In the genomic region with DNA sequence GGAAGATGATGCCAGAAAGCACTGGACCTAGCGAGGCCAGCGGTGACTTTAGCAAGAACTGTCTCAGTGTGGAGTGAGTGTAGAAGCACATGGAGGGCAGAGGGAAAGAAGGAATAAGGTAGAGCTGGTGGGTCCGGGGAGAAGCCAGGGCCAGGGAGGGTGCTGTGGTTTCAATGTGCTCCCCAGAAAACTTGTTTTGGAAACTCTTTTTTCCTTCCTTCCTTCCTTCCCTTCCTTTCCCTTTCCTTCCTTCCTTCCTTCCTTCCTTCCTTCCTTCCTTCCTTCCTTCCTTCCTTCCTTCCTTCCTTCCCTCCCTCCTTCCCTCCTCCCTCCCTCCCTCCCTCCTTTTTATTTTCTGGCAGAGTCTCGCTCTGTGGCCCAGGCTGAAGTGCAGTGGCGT, we compare ENCODE assay signal across 17 cellular contexts. TPM values are rescaled to one million over a fixed set of nuclear protein-coding genes. Genes with fewer than 3 reads are reported as not detected.
DNase-seq lines count a peak whose midpoint lies in the region; ATAC-seq, FAIRE-seq and TF ChIP-seq lines count a peak whose summit lies in the region.
"Had no signal": no experiment of that assay in that cellular context is flagged by ENCODE, and none has a peak within 500 bp of the region (broad histone marks: within the 10 kb centered on the region; RNA-seq: fewer than 3 reads in every experiment).

No MANE protein-coding gene starts in this region.

- TF ChIP-seq POLR2A in HepG2 (IDR thresholded peaks at IDR 0.05; ENCODE audit: insufficient read depth in 1 of 2, low read depth in 2 of 2, low read length in 2 of 2) (no peak), right lobe of liver (IDR thresholded peaks at IDR 0.05) (no peak)

- H4K91ac ChIP-seq in mesenchymal stem cell (ENCODE audit: low read length), result no peak overlapping the region

- H3K9me3 ChIP-seq in HepG2 (ENCODE audit: low read length), result no peaks in the 10 kb centered on the region
- no peaks in the 10 kb centered on the region for H3K9me3 ChIP-seq in right lobe of liver
- H3K9me3 ChIP-seq in mesenchymal stem cell (ENCODE audit: control insufficient read depth, low read length), result peaks cover 33% of the 10 kb centered on the region
- H3K9me3 ChIP-seq in aorta (ENCODE audit: control insufficient read depth, low read length), result peaks cover 5% of the 10 kb centered on the region

- no peaks in the 10 kb centered on the region for H3K79me1 ChIP-seq in mesenchymal stem cell (replicated peaks; ENCODE audit: low read length, poor library complexity, severe bottlenecking)

- no peak for TF ChIP-seq CTCF in HepG2 (CRISPR knock-in tag; IDR thresholded peaks at IDR 0.05)
- TF ChIP-seq CTCF in right lobe of liver (IDR thresholded peaks at IDR 0.05), result no peak

- no peak overlapping the region for H2BK120ac ChIP-seq in mesenchymal stem cell (ENCODE audit: low read depth, low read length)

- CTCF ChIA-PET in HepG2 (lab: Yijun Ruan, JAX; ENCODE audit: low intra/inter-chr PET ratio, low total read pairs), result no interaction called here

- POLR2A ChIA-PET in HepG2 (lab: Yijun Ruan, JAX), result interaction anchor here (0.9 to 2.1 kb wide), 2 partner anchors 8 to 21 kb away, joined by 4 to 8 read pairs; a partner anchor contains a TSS

- DNase-seq in HepG2 (ENCODE audit: low spot score) (no peak), right lobe of liver (no peak), mesenchymal stem cell (no peak), aorta (no peak), HuH-7 (ENCODE audit: low spot score) (no peak)
- DNase-seq: CD4-positive, alpha-beta memory T cell; DMS153; DMS79; GF-D8; H9; IMR-90; KBM-7 had no signal

- in situ Hi-C loops in HepG2 (cut with HindIII; ENCODE audit: extremely low pct_ligation_motif_present, low pct_unique_long_range_greater_than_20kb), result no loop called here

- H3K4ac ChIP-seq in mesenchymal stem cell (ENCODE audit: low read depth in 1 of 2, low read length in 2 of 2), result no peak overlapping the region

- H3K4me3 ChIP-seq in HepG2 (replicated peaks in 1 of 3; ENCODE audit: insufficient read depth in 1 of 3, low read depth in 2 of 3, low read length in 3 of 3) (no peak overlapping the region), right lobe of liver (no peak overlapping the region), mesenchymal stem cell (ENCODE audit: insufficient read depth in 1 of 2, low read depth in 1 of 2, low read length in 2 of 2) (no peak overlapping the region), aorta (ENCODE audit: low read length in 2 of 2) (no peak overlapping the region)
- H3K4me3 ChIP-seq: A549, BLaER1, GM23338 had no signal

- no peak overlapping the region for H3K14ac ChIP-seq in mesenchymal stem cell (ENCODE audit: low read length in 2 of 2)

- H3K23ac ChIP-seq in mesenchymal stem cell (ENCODE audit: low read length in 2 of 2), result no peak overlapping the region

- H3K27me3 ChIP-seq in HepG2 (ENCODE audit: control insufficient read depth in 1 of 2, insufficient read depth in 2 of 2, low read length in 2 of 2), result no peaks in the 10 kb centered on the region; a peak in 1 of 5 replicates
- H3K27me3 ChIP-seq in right lobe of liver, result no peaks in the 10 kb centered on the region
- H3K27me3 ChIP-seq in mesenchymal stem cell (ENCODE audit: control insufficient read depth in 1 of 2, insufficient read depth in 1 of 2, low read length in 2 of 2), result peaks cover 29 to 33% of the 10 kb centered on the region in 2 experiments
- no peaks in the 10 kb centered on the region for H3K27me3 ChIP-seq in aorta (ENCODE audit: control insufficient read depth in 1 of 2, insufficient read depth in 2 of 2, low read length in 1 of 2)

- peaks cover 23% of the 10 kb centered on the region for H3K4me1 ChIP-seq in HepG2 (ENCODE audit: insufficient read depth, low read length)
- H3K4me1 ChIP-seq in right lobe of liver, result peaks cover 0 to 22% (median 7%) of the 10 kb centered on the region in 4 donors
- no peaks in the 10 kb centered on the region for H3K4me1 ChIP-seq in mesenchymal stem cell (ENCODE audit: control insufficient read depth, insufficient read depth, low read depth, low read length)
- no peaks in the 10 kb centered on the region for H3K4me1 ChIP-seq in aorta (ENCODE audit: control insufficient read depth in 1 of 2, insufficient read depth in 2 of 2, low read length in 2 of 2)
- H3K4me1 ChIP-seq: A549, BLaER1 had no signal

- no peak overlapping the region for H3K18ac ChIP-seq in mesenchymal stem cell (ENCODE audit: low read depth in 1 of 2, low read length in 2 of 2)

- H2BK15ac ChIP-seq in mesenchymal stem cell (ENCODE audit: low read depth, poor library complexity, severe bottlenecking), result no peak overlapping the region

- TF ChIP-seq EP300 in HepG2 (IDR thresholded peaks at IDR 0.05; ENCODE audit: low read depth in 2 of 2, low read length in 2 of 2) (no peak), HepG2 (CRISPR knock-in tag; IDR thresholded peaks at IDR 0.05; ENCODE audit: borderline replicate concordance) (no peak)

- H2AFZ ChIP-seq in HepG2 (ENCODE audit: low read length) (no peak overlapping the region), mesenchymal stem cell (ENCODE audit: low read depth, low read length) (peak overlapping the region; percentile 18)

- H4K8ac ChIP-seq in mesenchymal stem cell (ENCODE audit: low read length), result no peak overlapping the region

- H3K36me3 ChIP-seq in HepG2 (replicated peaks in 1 of 2; ENCODE audit: control insufficient read depth in 1 of 2, insufficient read depth in 2 of 2, low read length in 2 of 2), result no peaks in the 10 kb centered on the region
- no peaks in the 10 kb centered on the region for H3K36me3 ChIP-seq in right lobe of liver
- H3K36me3 ChIP-seq in mesenchymal stem cell (ENCODE audit: control insufficient read depth in 1 of 2, insufficient read depth in 2 of 2, low read depth in 1 of 2, low read length in 2 of 2), result no peaks in the 10 kb centered on the region
- no peaks in the 10 kb centered on the region for H3K36me3 ChIP-seq in aorta (ENCODE audit: control insufficient read depth in 1 of 2, insufficient read depth in 2 of 2, low read length in 1 of 2)
- H3K36me3 ChIP-seq: BLaER1 had no signal

- WGBS in HepG2 (ENCODE audit: low lambda C conversion rate), result 84% methylated on average over 5 of the region's 5 CpGs
- WGBS in right lobe of liver (ENCODE audit: insufficient coverage, low coverage, low lambda C conversion rate, missing lambda C conversion rate), result 93% methylated on average over 4 of the region's 5 CpGs
- WGBS in mesenchymal stem cell, result 98% methylated on average over 4 of the region's 5 CpGs
- 86% methylated on average over 5 of the region's 5 CpGs for WGBS in aorta, 2 donors

- no TSS peak for BruUV-seq in HepG2 (replicated peaks; lab: Mats Ljungman, UMichigan)

- ATAC-seq in HepG2, result no peak
- no peak for ATAC-seq in right lobe of liver
- no peak for ATAC-seq in aorta (ENCODE audit: low FRiP score)
- ATAC-seq: GM23338 had no signal

- intact Hi-C loops in HepG2 (cut with micrococcal nuclease; ENCODE audit: unreplicated experiment), result no loop called here
- intact Hi-C loops in right lobe of liver (cut with DNase I), result no loop called here
- intact Hi-C loops in aorta (cut with DNase I), result no loop called here

- H2BK5ac ChIP-seq in mesenchymal stem cell (ENCODE audit: low read depth, low read length, poor library complexity, severe bottlenecking), result no peak overlapping the region

- no peak overlapping the region for H2BK12ac ChIP-seq in mesenchymal stem cell (ENCODE audit: low read length in 2 of 2)

- H3K9ac ChIP-seq in HepG2 (ENCODE audit: insufficient read depth, low read depth, low read length) (no peak overlapping the region), mesenchymal stem cell (ENCODE audit: low read length) (no peak overlapping the region)
- H3K9ac ChIP-seq: BLaER1 had no signal

- H3K27ac ChIP-seq in HepG2 (ENCODE audit: extremely low read length, insufficient read depth, low read length) (no peak overlapping the region), right lobe of liver (no peak overlapping the region), mesenchymal stem cell (ENCODE audit: low read length, poor library complexity, severe bottlenecking) (no peak overlapping the region), aorta (ENCODE audit: low read depth in 1 of 2, low read length in 2 of 2) (no peak overlapping the region)
- H3K27ac ChIP-seq: 22Rv1, A549, BLaER1 had no signal

- H3K79me2 ChIP-seq in HepG2 (ENCODE audit: insufficient read depth, low read length), result no peaks in the 10 kb centered on the region

- no peak for FAIRE-seq in HepG2 (lab: Jason Lieb, UNC)
- FAIRE-seq: A549 had no signal

- H3K4me2 ChIP-seq in HepG2 (ENCODE audit: low read depth, low read length) (no peak overlapping the region), mesenchymal stem cell (ENCODE audit: low read length, poor library complexity, severe bottlenecking) (no peak overlapping the region)
- H3K4me2 ChIP-seq: A549, BLaER1, GM23338 had no signal

- no peaks in the 10 kb centered on the region for H4K20me1 ChIP-seq in HepG2 (ENCODE audit: insufficient read depth, low read length)
- H4K20me1 ChIP-seq: BLaER1 had no signal

- H2AK5ac ChIP-seq in mesenchymal stem cell (ENCODE audit: low read length, severe bottlenecking), result no peak overlapping the region

- no peak for TF ChIP-seq RAD21 in HepG2 (CRISPR knock-in tag; IDR thresholded peaks at IDR 0.05)

RNA-seq across cellular contexts. Expression of a gene that starts 5.5 kb away (rescaled TPM):
- total RNA-seq in HepG2 (2016; rRNA removed; fragmentation: Illumina TruSeq; extraction: Trizol) (94.6 and 172 TPM in 2 replicates), right lobe of liver (100 to 1,000 TPM; 552 to 948 (median 788) TPM), aorta (100 to 1,000 TPM in 1 of 2 donors, 10 to 100 TPM in 1; 73.1 to 121 TPM)
- total RNA-seq in HepG2 (2016; cell fraction: cytosol; rRNA removed; fragmentation: Illumina TruSeq; extraction: Trizol; ENCODE audit: low read depth), result 63.6 and 75.7 TPM in 2 replicates
- total RNA-seq in HepG2 (2016; cell fraction: insoluble cytoplasmic fraction; rRNA removed; fragmentation: Illumina TruSeq; extraction: Trizol), result 93.3 and 178 TPM in 2 replicates
- total RNA-seq in HepG2 (2016; cell fraction: membrane; rRNA removed; fragmentation: Illumina TruSeq; extraction: Trizol), result 68.9 and 86.6 TPM in 2 replicates
- 126 and 156 TPM in 2 replicates for total RNA-seq in HepG2 (2016; cell fraction: nucleus; rRNA removed; fragmentation: Illumina TruSeq; extraction: Trizol)
- polyA plus RNA-seq in HepG2 (2011; rRNA removed) (134 and 157 TPM in 2 replicates), aorta (100 to 1,000 TPM in 1 of 2 donors, 10 to 100 TPM in 1; 65.9 to 198 TPM)
- polyA plus RNA-seq in HepG2 (2011; cell fraction: cytosol; rRNA removed), result 197 and 233 TPM in 2 replicates
- 164 and 202 TPM in 2 replicates for polyA plus RNA-seq in HepG2 (2011; cell fraction: nucleus; rRNA removed)
- polyA plus RNA-seq in HepG2 (2012), result 37.9 and 77.4 TPM in 2 replicates
- polyA plus RNA-seq in HepG2 (2016; cell fraction: cytosol; fragmentation: Illumina TruSeq; extraction: Trizol; ENCODE audit: low read depth), result 96.7 and 115 TPM in 2 replicates
- 134 and 138 TPM in 2 replicates for polyA plus RNA-seq in HepG2 (2016; cell fraction: insoluble cytoplasmic fraction; fragmentation: Illumina TruSeq; extraction: Trizol; ENCODE audit: low read depth)
- polyA plus RNA-seq in HepG2 (2016; cell fraction: membrane; fragmentation: Illumina TruSeq; extraction: Trizol; ENCODE audit: low read depth), result 82.1 and 99.5 TPM in 2 replicates
- polyA plus RNA-seq in HepG2 (2016; cell fraction: nucleus; fragmentation: Illumina TruSeq; extraction: Trizol; ENCODE audit: insufficient read depth, low read depth), result 420 and 455 TPM in 2 replicates
- 22.1 TPM in 1 of 2 replicates, not detected in the other for polyA minus RNA-seq in HepG2 (2011; rRNA and poly(A)+ RNA removed; ENCODE audit: low replicate concordance)
- 17.4 and 20.0 TPM in 2 replicates for polyA minus RNA-seq in HepG2 (2011; cell fraction: cytosol; rRNA and poly(A)+ RNA removed)
- polyA minus RNA-seq in HepG2 (2011; cell fraction: nucleus; rRNA and poly(A)+ RNA removed), result 6.1 and 7.3 TPM in 2 replicates
- 155 TPM for polyA plus RNA-seq in mesenchymal stem cell (2013, experiment 1 of 2)
- polyA plus RNA-seq in mesenchymal stem cell (2013, experiment 2 of 2), result 162 TPM
- total RNA-seq: CD4-positive, alpha-beta memory T cell; IMR-90 had no signal
- polyA plus RNA-seq: A549; CD14-positive monocyte; CD4-positive, alpha-beta memory T cell had no signal

RNA-seq across cellular contexts. Expression of a gene that starts 21.7 kb away (rescaled TPM):
- 86.4 and 108 TPM in 2 replicates for total RNA-seq in HepG2 (2016; rRNA removed; fragmentation: Illumina TruSeq; extraction: Trizol)
- 34.3 and 36.1 TPM in 2 replicates for total RNA-seq in HepG2 (2016; cell fraction: cytosol; rRNA removed; fragmentation: Illumina TruSeq; extraction: Trizol; ENCODE audit: low read depth)
- 77.5 and 106 TPM in 2 replicates for total RNA-seq in HepG2 (2016; cell fraction: insoluble cytoplasmic fraction; rRNA removed; fragmentation: Illumina TruSeq; extraction: Trizol)
- 112 and 119 TPM in 2 replicates for total RNA-seq in HepG2 (2016; cell fraction: membrane; rRNA removed; fragmentation: Illumina TruSeq; extraction: Trizol)
- 81.1 and 91.5 TPM in 2 replicates for total RNA-seq in HepG2 (2016; cell fraction: nucleus; rRNA removed; fragmentation: Illumina TruSeq; extraction: Trizol)
- 69.9 and 87.9 TPM in 2 replicates for polyA plus RNA-seq in HepG2 (2011; rRNA removed)
- 58.9 and 82.1 TPM in 2 replicates for polyA plus RNA-seq in HepG2 (2011; cell fraction: cytosol; rRNA removed)
- polyA plus RNA-seq in HepG2 (2011; cell fraction: nucleus; rRNA removed), result 189 and 195 TPM in 2 replicates
- 52.5 and 64.7 TPM in 2 replicates for polyA plus RNA-seq in HepG2 (2012)
- polyA plus RNA-seq in HepG2 (2016; cell fraction: cytosol; fragmentation: Illumina TruSeq; extraction: Trizol; ENCODE audit: low read depth), result 22.0 and 24.7 TPM in 2 replicates
- polyA plus RNA-seq in HepG2 (2016; cell fraction: insoluble cytoplasmic fraction; fragmentation: Illumina TruSeq; extraction: Trizol; ENCODE audit: low read depth), result 82.2 and 105 TPM in 2 replicates
- polyA plus RNA-seq in HepG2 (2016; cell fraction: membrane; fragmentation: Illumina TruSeq; extraction: Trizol; ENCODE audit: low read depth), result 77.8 and 77.9 TPM in 2 replicates
- 138 and 155 TPM in 2 replicates for polyA plus RNA-seq in HepG2 (2016; cell fraction: nucleus; fragmentation: Illumina TruSeq; extraction: Trizol; ENCODE audit: insufficient read depth, low read depth)
- 81.7 and 98.0 TPM in 2 replicates for polyA minus RNA-seq in HepG2 (2011; rRNA and poly(A)+ RNA removed; ENCODE audit: low replicate concordance)
- 35.3 and 35.6 TPM in 2 replicates for polyA minus RNA-seq in HepG2 (2011; cell fraction: cytosol; rRNA and poly(A)+ RNA removed)
- 50.5 and 54.6 TPM in 2 replicates for polyA minus RNA-seq in HepG2 (2011; cell fraction: nucleus; rRNA and poly(A)+ RNA removed)
- total RNA-seq in right lobe of liver, result 100 to 1,000 TPM in 2 of 6 experiments, 10 to 100 TPM in 4; 56.2 to 133 (median 73.5) TPM
- polyA plus RNA-seq in mesenchymal stem cell (2013, experiment 1 of 2), result 68.4 TPM
- 69.3 TPM for polyA plus RNA-seq in mesenchymal stem cell (2013, experiment 2 of 2)
- 10 to 100 TPM; 52.0 to 56.7 TPM for total RNA-seq in aorta
- polyA plus RNA-seq in aorta, result 10 to 100 TPM; 19.7 to 44.9 TPM

RNA-seq across cellular contexts. Expression of a gene that starts 23.6 kb away (rescaled TPM):
- total RNA-seq in HepG2 (2016; rRNA removed; fragmentation: Illumina TruSeq; extraction: Trizol) (4.1 and 7.5 TPM in 2 replicates), right lobe of liver (10 to 100 TPM; 30.0 to 36.5 (median 32.7) TPM), aorta (1 to 10 TPM; 1.2 to 5.2 TPM)
- total RNA-seq in HepG2 (2016; cell fraction: cytosol; rRNA removed; fragmentation: Illumina TruSeq; extraction: Trizol; ENCODE audit: low read depth), result 7.2 and 7.8 TPM in 2 replicates
- total RNA-seq in HepG2 (2016; cell fraction: insoluble cytoplasmic fraction; rRNA removed; fragmentation: Illumina TruSeq; extraction: Trizol), result 3.7 and 6.7 TPM in 2 replicates
- 4.8 and 5.6 TPM in 2 replicates for total RNA-seq in HepG2 (2016; cell fraction: membrane; rRNA removed; fragmentation: Illumina TruSeq; extraction: Trizol)
- total RNA-seq in HepG2 (2016; cell fraction: nucleus; rRNA removed; fragmentation: Illumina TruSeq; extraction: Trizol), result 17.1 and 19.7 TPM in 2 replicates
- polyA plus RNA-seq in HepG2 (2011; rRNA removed) (3.2 and 3.8 TPM in 2 replicates), aorta (under 1 TPM in 1 of 2 donors, not detected in 1; 0.75 TPM)
- polyA plus RNA-seq in HepG2 (2011; cell fraction: cytosol; rRNA removed), result 2.5 and 2.7 TPM in 2 replicates
- 4.0 and 4.3 TPM in 2 replicates for polyA plus RNA-seq in HepG2 (2011; cell fraction: nucleus; rRNA removed)
- polyA plus RNA-seq in HepG2 (2012), result 1.2 and 1.4 TPM in 2 replicates
- 0.95 and 2.7 TPM in 2 replicates for polyA plus RNA-seq in HepG2 (2016; cell fraction: cytosol; fragmentation: Illumina TruSeq; extraction: Trizol; ENCODE audit: low read depth)
- 1.9 and 3.9 TPM in 2 replicates for polyA plus RNA-seq in HepG2 (2016; cell fraction: insoluble cytoplasmic fraction; fragmentation: Illumina TruSeq; extraction: Trizol; ENCODE audit: low read depth)
- 1.4 and 1.6 TPM in 2 replicates for polyA plus RNA-seq in HepG2 (2016; cell fraction: membrane; fragmentation: Illumina TruSeq; extraction: Trizol; ENCODE audit: low read depth)
- 4.9 and 8.0 TPM in 2 replicates for polyA plus RNA-seq in HepG2 (2016; cell fraction: nucleus; fragmentation: Illumina TruSeq; extraction: Trizol; ENCODE audit: insufficient read depth, low read depth)
- polyA minus RNA-seq in HepG2 (2011; rRNA and poly(A)+ RNA removed; ENCODE audit: low replicate concordance), result 10.0 and 39.9 TPM in 2 replicates
- polyA minus RNA-seq in HepG2 (2011; cell fraction: cytosol; rRNA and poly(A)+ RNA removed), result 2.6 and 3.3 TPM in 2 replicates
- 44.3 and 59.4 TPM in 2 replicates for polyA minus RNA-seq in HepG2 (2011; cell fraction: nucleus; rRNA and poly(A)+ RNA removed)
- not detected for polyA plus RNA-seq in mesenchymal stem cell (2013, experiment 1 of 2)
- polyA plus RNA-seq in mesenchymal stem cell (2013, experiment 2 of 2), result not detected
- total RNA-seq: IMR-90 had no signal
- polyA plus RNA-seq: IMR-90 had no signal

RNA-seq across cellular contexts. Expression of a gene that starts 23.8 kb away (rescaled TPM):
- total RNA-seq in HepG2 (2016; rRNA removed; fragmentation: Illumina TruSeq; extraction: Trizol), result 34.8 and 38.4 TPM in 2 replicates
- 10.3 and 10.8 TPM in 2 replicates for total RNA-seq in HepG2 (2016; cell fraction: cytosol; rRNA removed; fragmentation: Illumina TruSeq; extraction: Trizol; ENCODE audit: low read depth)
- total RNA-seq in HepG2 (2016; cell fraction: insoluble cytoplasmic fraction; rRNA removed; fragmentation: Illumina TruSeq; extraction: Trizol), result 30.5 and 35.2 TPM in 2 replicates
- total RNA-seq in HepG2 (2016; cell fraction: membrane; rRNA removed; fragmentation: Illumina TruSeq; extraction: Trizol), result 34.2 and 36.9 TPM in 2 replicates
- 25.0 and 31.2 TPM in 2 replicates for total RNA-seq in HepG2 (2016; cell fraction: nucleus; rRNA removed; fragmentation: Illumina TruSeq; extraction: Trizol)
- polyA plus RNA-seq in HepG2 (2011; rRNA removed), result 33.0 and 42.2 TPM in 2 replicates
- polyA plus RNA-seq in HepG2 (2011; cell fraction: cytosol; rRNA removed), result 34.7 and 58.3 TPM in 2 replicates
- 25.0 and 33.0 TPM in 2 replicates for polyA plus RNA-seq in HepG2 (2011; cell fraction: nucleus; rRNA removed)
- 22.2 and 36.3 TPM in 2 replicates for polyA plus RNA-seq in HepG2 (2012)
- 19.9 and 25.0 TPM in 2 replicates for polyA plus RNA-seq in HepG2 (2016; cell fraction: cytosol; fragmentation: Illumina TruSeq; extraction: Trizol; ENCODE audit: low read depth)
- 36.4 and 46.3 TPM in 2 replicates for polyA plus RNA-seq in HepG2 (2016; cell fraction: insoluble cytoplasmic fraction; fragmentation: Illumina TruSeq; extraction: Trizol; ENCODE audit: low read depth)
- polyA plus RNA-seq in HepG2 (2016; cell fraction: membrane; fragmentation: Illumina TruSeq; extraction: Trizol; ENCODE audit: low read depth), result 41.1 and 42.5 TPM in 2 replicates
- 34.8 and 36.2 TPM in 2 replicates for polyA plus RNA-seq in HepG2 (2016; cell fraction: nucleus; fragmentation: Illumina TruSeq; extraction: Trizol; ENCODE audit: insufficient read depth, low read depth)
- polyA minus RNA-seq in HepG2 (2011; rRNA and poly(A)+ RNA removed; ENCODE audit: low replicate concordance), result 45.8 and 71.1 TPM in 2 replicates
- 33.7 and 34.5 TPM in 2 replicates for polyA minus RNA-seq in HepG2 (2011; cell fraction: cytosol; rRNA and poly(A)+ RNA removed)
- polyA minus RNA-seq in HepG2 (2011; cell fraction: nucleus; rRNA and poly(A)+ RNA removed), result 13.3 and 15.4 TPM in 2 replicates
- total RNA-seq in right lobe of liver, result 10 to 100 TPM; 13.0 to 33.0 (median 19.1) TPM
- not detected for polyA plus RNA-seq in mesenchymal stem cell (2013, experiment 1 of 2)
- polyA plus RNA-seq in mesenchymal stem cell (2013, experiment 2 of 2), result not detected
- 1 to 10 TPM; 2.5 to 2.6 TPM for total RNA-seq in aorta
- 1 to 10 TPM in 1 of 2 donors, under 1 TPM in 1; 0.15 to 2.6 TPM for polyA plus RNA-seq in aorta
- total RNA-seq: IMR-90 had no signal

RNA-seq across cellular contexts. Expression of a gene that starts 32.2 kb away (rescaled TPM):
- total RNA-seq in HepG2 (2016; rRNA removed; fragmentation: Illumina TruSeq; extraction: Trizol) (3.1 and 4.5 TPM in 2 replicates), right lobe of liver (1 to 10 TPM in 3 of 6 experiments, under 1 TPM in 3; 0.44 to 1.6 (median 0.96) TPM), aorta (1 to 10 TPM; 3.1 to 6.4 TPM)
- 0.71 TPM in 2 replicates for total RNA-seq in HepG2 (2016; cell fraction: cytosol; rRNA removed; fragmentation: Illumina TruSeq; extraction: Trizol; ENCODE audit: low read depth)
- total RNA-seq in HepG2 (2016; cell fraction: insoluble cytoplasmic fraction; rRNA removed; fragmentation: Illumina TruSeq; extraction: Trizol), result 3.6 and 3.8 TPM in 2 replicates
- total RNA-seq in HepG2 (2016; cell fraction: membrane; rRNA removed; fragmentation: Illumina TruSeq; extraction: Trizol), result 1.9 and 2.5 TPM in 2 replicates
- total RNA-seq in HepG2 (2016; cell fraction: nucleus; rRNA removed; fragmentation: Illumina TruSeq; extraction: Trizol), result 1.8 and 3.2 TPM in 2 replicates
- polyA plus RNA-seq in HepG2 (2011; rRNA removed) (3.2 and 3.8 TPM in 2 replicates), aorta (1 to 10 TPM; 1.9 to 3.5 TPM)
- polyA plus RNA-seq in HepG2 (2011; cell fraction: cytosol; rRNA removed), result 2.6 and 4.5 TPM in 2 replicates
- polyA plus RNA-seq in HepG2 (2011; cell fraction: nucleus; rRNA removed), result 5.8 and 5.9 TPM in 2 replicates
- polyA plus RNA-seq in HepG2 (2012), result 2.1 and 3.1 TPM in 2 replicates
- polyA plus RNA-seq in HepG2 (2016; cell fraction: cytosol; fragmentation: Illumina TruSeq; extraction: Trizol; ENCODE audit: low read depth), result 0.67 and 0.68 TPM in 2 replicates
- 3.7 and 4.2 TPM in 2 replicates for polyA plus RNA-seq in HepG2 (2016; cell fraction: insoluble cytoplasmic fraction; fragmentation: Illumina TruSeq; extraction: Trizol; ENCODE audit: low read depth)
- 1.2 and 1.8 TPM in 2 replicates for polyA plus RNA-seq in HepG2 (2016; cell fraction: membrane; fragmentation: Illumina TruSeq; extraction: Trizol; ENCODE audit: low read depth)
- 5.2 and 9.1 TPM in 2 replicates for polyA plus RNA-seq in HepG2 (2016; cell fraction: nucleus; fragmentation: Illumina TruSeq; extraction: Trizol; ENCODE audit: insufficient read depth, low read depth)
- polyA minus RNA-seq in HepG2 (2011; rRNA and poly(A)+ RNA removed; ENCODE audit: low replicate concordance), result 0.37 and 3.7 TPM in 2 replicates
- polyA minus RNA-seq in HepG2 (2011; cell fraction: cytosol; rRNA and poly(A)+ RNA removed), result 2.5 and 3.9 TPM in 2 replicates
- polyA minus RNA-seq in HepG2 (2011; cell fraction: nucleus; rRNA and poly(A)+ RNA removed), result 1.8 and 2.4 TPM in 2 replicates
- polyA plus RNA-seq in mesenchymal stem cell (2013, experiment 1 of 2), result 5.1 TPM
- 4.8 TPM for polyA plus RNA-seq in mesenchymal stem cell (2013, experiment 2 of 2)
